1 cellular context compared by ENCODE assay signal in the genomic region with DNA sequence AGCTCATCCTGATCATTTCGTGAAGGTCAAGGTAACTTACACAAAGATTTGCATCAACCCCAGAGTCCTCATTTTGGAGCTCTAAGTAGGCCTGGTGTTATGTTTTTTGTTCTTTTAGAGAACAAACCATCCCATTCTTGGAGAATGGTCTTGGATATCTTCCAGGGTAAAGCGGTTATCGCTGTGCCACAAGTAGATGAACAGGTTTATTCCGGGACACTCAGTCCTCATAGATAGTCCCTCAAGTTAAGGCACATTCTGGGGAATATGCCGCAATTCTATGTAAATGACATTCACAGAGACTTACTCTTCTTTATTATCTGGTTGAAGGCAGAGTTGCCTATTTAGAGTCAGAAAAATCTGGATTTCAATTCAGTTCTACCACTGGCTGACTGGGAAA.
TF ChIP-seq lines count a peak whose summit lies in the region.

No MANE protein-coding gene starts in this region.

TF ChIP-seq in GM23338, 12 proteins besides CTCF, POLR2A, EP300 and RAD21 (continued from another document):
- TF ChIP-seq, protein P1, sequence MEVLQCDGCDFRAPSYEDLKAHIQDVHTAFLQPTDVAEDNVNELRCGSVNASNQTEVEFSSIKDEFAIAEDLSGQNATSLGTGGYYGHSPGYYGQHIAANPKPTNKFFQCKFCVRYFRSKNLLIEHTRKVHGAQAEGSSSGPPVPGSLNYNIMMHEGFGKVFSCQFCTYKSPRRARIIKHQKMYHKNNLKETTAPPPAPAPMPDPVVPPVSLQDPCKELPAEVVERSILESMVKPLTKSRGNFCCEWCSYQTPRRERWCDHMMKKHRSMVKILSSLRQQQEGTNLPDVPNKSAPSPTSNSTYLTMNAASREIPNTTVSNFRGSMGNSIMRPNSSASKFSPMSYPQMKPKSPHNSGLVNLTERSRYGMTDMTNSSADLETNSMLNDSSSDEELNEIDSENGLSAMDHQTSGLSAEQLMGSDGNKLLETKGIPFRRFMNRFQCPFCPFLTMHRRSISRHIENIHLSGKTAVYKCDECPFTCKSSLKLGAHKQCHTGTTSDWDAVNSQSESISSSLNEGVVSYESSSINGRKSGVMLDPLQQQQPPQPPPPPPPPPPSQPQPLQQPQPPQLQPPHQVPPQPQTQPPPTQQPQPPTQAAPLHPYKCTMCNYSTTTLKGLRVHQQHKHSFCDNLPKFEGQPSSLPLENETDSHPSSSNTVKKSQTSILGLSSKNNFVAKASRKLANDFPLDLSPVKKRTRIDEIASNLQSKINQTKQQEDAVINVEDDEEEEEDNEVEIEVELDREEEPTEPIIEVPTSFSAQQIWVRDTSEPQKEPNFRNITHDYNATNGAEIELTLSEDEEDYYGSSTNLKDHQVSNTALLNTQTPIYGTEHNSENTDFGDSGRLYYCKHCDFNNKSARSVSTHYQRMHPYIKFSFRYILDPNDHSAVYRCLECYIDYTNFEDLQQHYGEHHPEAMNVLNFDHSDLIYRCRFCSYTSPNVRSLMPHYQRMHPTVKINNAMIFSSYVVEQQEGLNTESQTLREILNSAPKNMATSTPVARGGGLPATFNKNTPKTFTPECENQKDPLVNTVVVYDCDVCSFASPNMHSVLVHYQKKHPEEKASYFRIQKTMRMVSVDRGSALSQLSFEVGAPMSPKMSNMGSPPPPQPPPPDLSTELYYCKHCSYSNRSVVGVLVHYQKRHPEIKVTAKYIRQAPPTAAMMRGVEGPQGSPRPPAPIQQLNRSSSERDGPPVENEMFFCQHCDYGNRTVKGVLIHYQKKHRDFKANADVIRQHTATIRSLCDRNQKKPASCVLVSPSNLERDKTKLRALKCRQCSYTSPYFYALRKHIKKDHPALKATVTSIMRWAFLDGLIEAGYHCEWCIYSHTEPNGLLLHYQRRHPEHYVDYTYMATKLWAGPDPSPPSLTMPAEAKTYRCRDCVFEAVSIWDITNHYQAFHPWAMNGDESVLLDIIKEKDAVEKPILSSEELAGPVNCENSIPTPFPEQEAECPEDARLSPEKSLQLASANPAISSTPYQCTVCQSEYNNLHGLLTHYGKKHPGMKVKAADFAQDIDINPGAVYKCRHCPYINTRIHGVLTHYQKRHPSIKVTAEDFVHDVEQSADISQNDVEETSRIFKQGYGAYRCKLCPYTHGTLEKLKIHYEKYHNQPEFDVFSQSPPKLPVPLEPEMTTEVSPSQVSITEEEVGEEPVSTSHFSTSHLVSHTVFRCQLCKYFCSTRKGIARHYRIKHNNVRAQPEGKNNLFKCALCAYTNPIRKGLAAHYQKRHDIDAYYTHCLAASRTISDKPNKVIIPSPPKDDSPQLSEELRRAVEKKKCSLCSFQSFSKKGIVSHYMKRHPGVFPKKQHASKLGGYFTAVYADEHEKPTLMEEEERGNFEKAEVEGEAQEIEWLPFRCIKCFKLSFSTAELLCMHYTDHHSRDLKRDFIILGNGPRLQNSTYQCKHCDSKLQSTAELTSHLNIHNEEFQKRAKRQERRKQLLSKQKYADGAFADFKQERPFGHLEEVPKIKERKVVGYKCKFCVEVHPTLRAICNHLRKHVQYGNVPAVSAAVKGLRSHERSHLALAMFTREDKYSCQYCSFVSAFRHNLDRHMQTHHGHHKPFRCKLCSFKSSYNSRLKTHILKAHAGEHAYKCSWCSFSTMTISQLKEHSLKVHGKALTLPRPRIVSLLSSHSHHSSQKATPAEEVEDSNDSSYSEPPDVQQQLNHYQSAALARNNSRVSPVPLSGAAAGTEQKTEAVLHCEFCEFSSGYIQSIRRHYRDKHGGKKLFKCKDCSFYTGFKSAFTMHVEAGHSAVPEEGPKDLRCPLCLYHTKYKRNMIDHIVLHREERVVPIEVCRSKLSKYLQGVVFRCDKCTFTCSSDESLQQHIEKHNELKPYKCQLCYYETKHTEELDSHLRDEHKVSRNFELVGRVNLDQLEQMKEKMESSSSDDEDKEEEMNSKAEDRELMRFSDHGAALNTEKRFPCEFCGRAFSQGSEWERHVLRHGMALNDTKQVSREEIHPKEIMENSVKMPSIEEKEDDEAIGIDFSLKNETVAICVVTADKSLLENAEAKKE (CRISPR knock-in tag; IDR thresholded peaks at IDR 0.05), result no peak
- TF ChIP-seq STAT1 (IDR thresholded peaks at IDR 0.05; ENCODE audit: unreplicated experiment) (no peak), CREB1 (CRISPR knock-in tag; IDR thresholded peaks at IDR 0.05; ENCODE audit: low read depth) (no peak), JUNB (IDR thresholded peaks at IDR 0.05; ENCODE audit: unreplicated experiment) (no peak), POLR2AphosphoS5 (IDR thresholded peaks at IDR 0.05; ENCODE audit: low read depth) (no peak), ZNF331 (CRISPR knock-in tag; IDR thresholded peaks at IDR 0.05; ENCODE audit: low read depth) (no peak)
